In genomic region chr3:128872744-128873143, GRCh38 we compare ENCODE assay signal across 21 cellular contexts. TPM values are rescaled to one million over a fixed set of nuclear protein-coding genes. Genes with fewer than 3 reads are reported as not detected.
DNase-seq lines count a peak whose midpoint lies in the region; ATAC-seq, FAIRE-seq and TF ChIP-seq lines count a peak whose summit lies in the region.
"Had no signal": no experiment of that assay in that cellular context is flagged by ENCODE, and none has a peak within 500 bp of the region (broad histone marks: within the 10 kb centered on the region; RNA-seq: fewer than 3 reads in every experiment).

No MANE protein-coding gene starts in this region.

- POLR2A ChIA-PET in K562 (lab: Yijun Ruan, JAX) (no interaction called here), SK-N-SH (lab: Yijun Ruan, JAX) (no interaction called here)

- no peak for TF ChIP-seq POLR2A in K562 (conservative IDR thresholded peaks at IDR 0.05)
- no peak for TF ChIP-seq POLR2A in erythroblast (IDR thresholded peaks at IDR 0.05; ENCODE audit: low read length)
- TF ChIP-seq POLR2A in spleen (IDR thresholded peaks at IDR 0.05): no peak

- no peak for TF ChIP-seq CTCF in C4-2B (conservative IDR thresholded peaks at IDR 0.05)
- no peak for TF ChIP-seq CTCF in K562 (IDR thresholded peaks at IDR 0.05 in 2 of 3, conservative IDR thresholded peaks at IDR 0.05 in 1 of 3; ENCODE audit: insufficient read depth in 2 of 3, low read depth in 1 of 3, low read length in 3 of 3)
- TF ChIP-seq CTCF in spleen (IDR thresholded peaks at IDR 0.05 in 8 of 11, conservative IDR thresholded peaks at IDR 0.05 in 3 of 11): no peak
- no peak for TF ChIP-seq CTCF in SK-N-SH (IDR thresholded peaks at IDR 0.05)

- peaks cover 4 to 11% of the 10 kb centered on the region in 2 experiments; a peak in 4 of 5 replicates for H3K4me1 ChIP-seq in K562 (replicated peaks in 1 of 2; ENCODE audit: control insufficient read depth in 2 of 2, insufficient read depth in 2 of 2, low read length in 2 of 2)
- H3K4me1 ChIP-seq in spleen: peaks cover 0 to 25% (median 12%) of the 10 kb centered on the region in 6 donors
- H3K4me1 ChIP-seq in SK-N-SH (ENCODE audit: control insufficient read depth in 1 of 2, insufficient read depth in 2 of 2, low read depth in 1 of 2, low read length in 1 of 2): peaks cover 0 to 3% of the 10 kb centered on the region in 2 experiments; a peak in 1 of 4 replicates
- H3K4me1 ChIP-seq: Caco-2 had no signal

- H3K9me1 ChIP-seq in K562 (ENCODE audit: control insufficient read depth, insufficient read depth, low read length): no peaks in the 10 kb centered on the region

- in situ Hi-C loops in K562 (cut with MboI): no loop called here

- 21% methylated on average over 8 of the region's 8 CpGs for WGBS in K562 (ENCODE audit: insufficient coverage, low coverage, missing lambda C conversion rate)
- WGBS in spleen, 5 donors: 87 to 97% (median 91%) methylated on average over 8 of the region's 8 CpGs
- WGBS in SK-N-SH (ENCODE audit: low lambda C conversion rate): 86% methylated on average over 8 of the region's 8 CpGs

- CTCF ChIA-PET in K562 (lab: Yijun Ruan, JAX; ENCODE audit: low intra/inter-chr PET ratio): no interaction called here
- CTCF ChIA-PET in SK-N-SH (lab: Yijun Ruan, JAX): interaction anchor here (1.1 to 1.5 kb wide), 3 partner anchors 9 to 98 kb away, joined by 3 to 5 read pairs (median 3); no protein-coding TSS in a partner anchor

- H3F3A ChIP-seq in SK-N-SH (replicated peaks; ENCODE audit: insufficient read depth): no peaks in the 10 kb centered on the region

- H4K20me1 ChIP-seq in K562 (replicated peaks; ENCODE audit: control insufficient read depth, insufficient read depth, low read length): no peaks in the 10 kb centered on the region
- H4K20me1 ChIP-seq in SK-N-SH (ENCODE audit: insufficient read depth): no peaks in the 10 kb centered on the region
- H4K20me1 ChIP-seq: BLaER1 had no signal

- TF ChIP-seq EP300 in K562 (IDR thresholded peaks at IDR 0.05; ENCODE audit: low read length) (no peak), SK-N-SH (IDR thresholded peaks at IDR 0.05; ENCODE audit: borderline replicate concordance in 1 of 2, low read depth in 1 of 2, low read length in 1 of 2) (no peak)

- peak overlapping the region in 1 of 2 experiments; percentile 65; a peak in 2 of 4 replicates for H3K9ac ChIP-seq in K562 (ENCODE audit: insufficient read depth in 1 of 2, low read depth in 2 of 2, low read length in 2 of 2)
- H3K9ac ChIP-seq in SK-N-SH: no peak overlapping the region
- H3K9ac ChIP-seq: BLaER1, GM23248 had no signal

- intact Hi-C loops in K562 (cut with micrococcal nuclease): no loop called here
- intact Hi-C loops in spleen (cut with DNase I; ENCODE audit: low total_unique reads): no loop called here

- DNase-seq in K562 (ENCODE audit: extremely low read depth in 1 of 4, low spot score in 3 of 4) (peak in 1 of 4 experiments; percentile 40), erythroblast (lab: John Stamatoyannopoulos, UW) (peak; percentile 24 to 27), spleen (peak; percentile 0), SK-N-SH (no peak), COLO668 (lab: John Stamatoyannopoulos, UW; ENCODE audit: unreplicated experiment) (no peak), NCI-H187 (lab: John Stamatoyannopoulos, UW) (no peak)
- DNase-seq: Caco-2; CD4-positive, alpha-beta T cell; CD8-positive, alpha-beta memory T cell; DMS153; DND-41; GM23248; H7; HCEC 1CT had no signal

- FAIRE-seq in K562 (lab: Jason Lieb, UNC): no peak
- FAIRE-seq: A204.1, G401.6, GM12892, H1 had no signal

- H2AFZ ChIP-seq in K562 (ENCODE audit: low read depth, low read length) (peak overlapping the region; percentile 55; the same call in 1 of the 2 replicates), SK-N-SH (ENCODE audit: low read depth) (no peak overlapping the region)
- H2AFZ ChIP-seq: GM23248 had no signal

- H3K4me3 ChIP-seq in K562 (no peak overlapping the region), spleen (no peak overlapping the region), SK-N-SH (ENCODE audit: low read depth in 2 of 2, low read length in 1 of 2) (no peak overlapping the region)
- H3K4me3 ChIP-seq: BLaER1, GM23248 had no signal

- H3K4me2 ChIP-seq in K562 (ENCODE audit: insufficient read depth, low read length) (no peak overlapping the region; the same call in 1 of the 2 replicates), SK-N-SH (no peak overlapping the region)
- H3K4me2 ChIP-seq: BLaER1 had no signal

- peak overlapping the region; percentile 6; the same call in 1 of the 2 replicates for H3K27ac ChIP-seq in C4-2B
- no peak overlapping the region; the same call in 2 of the 3 replicates for H3K27ac ChIP-seq in K562 (ENCODE audit: extremely low read depth, low read depth, low read length)
- no peak overlapping the region for H3K27ac ChIP-seq in spleen
- no peak overlapping the region for H3K27ac ChIP-seq in SK-N-SH (ENCODE audit: low read depth in 2 of 2, low read length in 1 of 2)
- H3K27ac ChIP-seq: 22Rv1, BLaER1, GM23248 had no signal

- no peaks in the 10 kb centered on the region for H3K27me3 ChIP-seq in K562 (ENCODE audit: control insufficient read depth in 2 of 2, insufficient read depth in 2 of 2, low read length in 2 of 2)
- no peaks in the 10 kb centered on the region for H3K27me3 ChIP-seq in spleen (replicated peaks in 1 of 7)
- H3K27me3 ChIP-seq in SK-N-SH (ENCODE audit: insufficient read depth): no peaks in the 10 kb centered on the region
- H3K27me3 ChIP-seq: BLaER1 had no signal

- no peaks in the 10 kb centered on the region for H3K9me3 ChIP-seq in K562 (replicated peaks; ENCODE audit: control insufficient read depth, insufficient read depth, low read depth, low read length)
- no peaks in the 10 kb centered on the region for H3K9me3 ChIP-seq in spleen
- H3K9me3 ChIP-seq in SK-N-SH: no peaks in the 10 kb centered on the region
- H3K9me3 ChIP-seq: BLaER1, Caco-2 had no signal

- BruUV-seq in K562 (replicated peaks; lab: Mats Ljungman, UMichigan): no TSS peak

- H3K36me3 ChIP-seq in K562 (ENCODE audit: control insufficient read depth, insufficient read depth, low read length): peaks cover 2% of the 10 kb centered on the region; the same call in 1 of the 3 replicates
- no peaks in the 10 kb centered on the region for H3K36me3 ChIP-seq in spleen
- peaks cover 0 to 3% of the 10 kb centered on the region in 2 experiments for H3K36me3 ChIP-seq in SK-N-SH (replicated peaks in 1 of 2; ENCODE audit: control insufficient read depth in 1 of 2, insufficient read depth in 2 of 2, low read length in 1 of 2)
- H3K36me3 ChIP-seq: BLaER1 had no signal

- H3K9me2 ChIP-seq in SK-N-SH: no peaks in the 10 kb centered on the region

- ATAC-seq in K562: peak; percentile 44

- TF ChIP-seq RAD21 in K562 (CRISPR knock-in tag; conservative IDR thresholded peaks at IDR 0.05 in 1 of 2, IDR thresholded peaks at IDR 0.05 in 1 of 2) (no peak), SK-N-SH (IDR thresholded peaks at IDR 0.05; ENCODE audit: low read length) (no peak)

- peaks cover 2% of the 10 kb centered on the region; the same call in 1 of the 3 replicates for H3K79me2 ChIP-seq in K562 (ENCODE audit: control insufficient read depth, insufficient read depth, low read length)
- peaks cover 2% of the 10 kb centered on the region; the same call in 1 of the 2 replicates for H3K79me2 ChIP-seq in SK-N-SH (ENCODE audit: insufficient read depth)

TF ChIP-seq in K562, 482 proteins besides CTCF, POLR2A, EP300 and RAD21 (continues in another document):
- TF ChIP-seq ATF1 (CRISPR knock-in tag; IDR thresholded peaks at IDR 0.05) (no peak), ATF1 (tag; IDR thresholded peaks at IDR 0.05) (peak; percentile 24; the same call in 1 of the 2 replicates)

TF ChIP-seq in SK-N-SH, 30 proteins besides CTCF, POLR2A, EP300 and RAD21 (continues in another document):
- TF ChIP-seq USF1 (IDR thresholded peaks at IDR 0.05; ENCODE audit: borderline replicate concordance, low read depth): no peak
- TF ChIP-seq NFIC (IDR thresholded peaks at IDR 0.05; ENCODE audit: borderline replicate concordance): no peak
- TF ChIP-seq TCF12 (IDR thresholded peaks at IDR 0.05): no peak
- TF ChIP-seq RXRA (IDR thresholded peaks at IDR 0.05; ENCODE audit: borderline replicate concordance, low read depth): no peak

RNA-seq across cellular contexts. Expression of gene ACAD9, which starts 6.7 kb away (rescaled TPM):
- 67.4 and 149 TPM in 2 replicates for total RNA-seq in K562 (2011; cell fraction: chromatin; rRNA removed; ENCODE audit: low replicate concordance)
- 104 and 107 TPM in 2 replicates for total RNA-seq in K562 (2011; cell fraction: nucleolus; rRNA removed)
- total RNA-seq in K562 (2011; cell fraction: nucleoplasm; rRNA removed): 71.4 and 73.7 TPM in 2 replicates
- 30.1 and 31.2 TPM in 2 replicates for total RNA-seq in K562 (2014; rRNA removed)
- 16.1 and 17.5 TPM in 2 replicates for total RNA-seq in K562 (2014; rRNA removed; fragmentation: Illumina TruSeq; extraction: Trizol)
- 22.5 and 22.8 TPM in 2 replicates for total RNA-seq in K562 (2015; rRNA removed; fragmentation: Illumina TruSeq; extraction: Trizol)
- 30.3 and 32.6 TPM in 2 replicates for total RNA-seq in K562 (2021)
- 18.1 and 21.3 TPM in 2 replicates for polyA plus RNA-seq in K562 (2011; rRNA removed)
- polyA plus RNA-seq in K562 (2011; cell fraction: cytosol; rRNA removed): 18.4 and 28.1 TPM in 2 replicates
- 56.6 and 83.3 TPM in 2 replicates for polyA plus RNA-seq in K562 (2011; cell fraction: nucleus; rRNA removed)
- polyA plus RNA-seq in K562 (2012): 20.0 and 24.2 TPM in 2 replicates
- 25.8 and 27.3 TPM in 2 replicates for polyA plus RNA-seq in K562 (2014; fragmentation: Illumina TruSeq; extraction: Trizol)
- polyA plus RNA-seq in K562 (2014; fragmentation: Nextera tagmentation; extraction: Ambion mirVana): 10 to 100 TPM; 10.2 to 11.2 TPM
- polyA plus RNA-seq in K562 (2014; rRNA removed): 28.1 and 30.2 TPM in 2 replicates
- 20.4 and 22.3 TPM in 2 replicates for polyA minus RNA-seq in K562 (2011; rRNA and poly(A)+ RNA removed)
- 12.1 and 14.0 TPM in 2 replicates for polyA minus RNA-seq in K562 (2011; cell fraction: cytosol; rRNA and poly(A)+ RNA removed)
- polyA minus RNA-seq in K562 (2011; cell fraction: nucleus; rRNA and poly(A)+ RNA removed): 48.0 and 48.9 TPM in 2 replicates
- 10 to 100 TPM; 39.6 to 52.8 (median 49.2) TPM for total RNA-seq in spleen
- polyA plus RNA-seq in spleen: 10 to 100 TPM; 18.8 to 31.9 (median 25.0) TPM
- polyA plus RNA-seq in SK-N-SH (2012; rRNA removed): 38.2 and 41.9 TPM in 2 replicates
- polyA plus RNA-seq in SK-N-SH (2012; cell fraction: cytosol; rRNA removed): 21.3 and 28.1 TPM in 2 replicates
- polyA plus RNA-seq in SK-N-SH (2012; cell fraction: nucleus; rRNA removed): 95.1 and 120 TPM in 2 replicates

Comparison
In these comparisons a context has a peak if more than half of its experiments do, and no peak if none do; other contexts are left out.
1. DNase-seq: peak in erythroblast (2 of 2) and spleen (single experiment); none in SK-N-SH (single experiment), COLO668 (single experiment) and NCI-H187 (0 of 2).